In genomic region chr19:1859319-1859718, GRCh38 we compare ENCODE assay signal across 6 cellular contexts. TPM values are rescaled to one million over a fixed set of nuclear protein-coding genes. Genes with fewer than 3 reads are reported as not detected.
DNase-seq lines count a peak whose midpoint lies in the region; ATAC-seq and TF ChIP-seq lines count a peak whose summit lies in the region.

No MANE protein-coding gene starts in this region.

- CTCF ChIA-PET in activated CD4-positive, alpha-beta T cell treated with anti-CD3 and anti-CD28 coated beads, Interleukin-2, amount 10 ng/mL, durations not matched to agents 7 days and 5 days (lab: Charles Lee), result no interaction called here
- CTCF ChIA-PET in GM10248 (lab: Yijun Ruan, JAX), result interaction anchor here (2.6 to 3.2 kb wide), 2 partner anchors 17 to 21 kb away, joined by 9 to 12 read pairs; no protein-coding TSS in a partner anchor

- peak overlapping the region in 1 of 2 donors; percentile 50 for H3K27ac ChIP-seq in coronary artery

- no peaks in the 10 kb centered on the region for H3K27me3 Mint-ChIP-seq in activated CD4-positive, alpha-beta T cell treated with anti-CD3 and anti-CD28 coated beads, Interleukin-2, amount 10 ng/mL, durations not matched to agents 7 days and 5 days
- H3K27me3 Mint-ChIP-seq in stimulated activated naive B cell treated with anti-CD40 and anti-IgM and Interleukin-4, amounts not matched to agents 10 μg/mL and 1 μg/mL and 100 μg/mL, for 72 hours, result no peaks in the 10 kb centered on the region

- H3K9me3 Mint-ChIP-seq in activated CD4-positive, alpha-beta T cell treated with anti-CD3 and anti-CD28 coated beads, Interleukin-2, amount 10 ng/mL, durations not matched to agents 7 days and 5 days, result no peaks in the 10 kb centered on the region
- no peaks in the 10 kb centered on the region for H3K9me3 Mint-ChIP-seq in stimulated activated naive B cell treated with anti-CD40 and anti-IgM and Interleukin-4, amounts not matched to agents 10 μg/mL and 1 μg/mL and 100 μg/mL, for 72 hours

- POLR2A ChIA-PET in activated CD4-positive, alpha-beta T cell treated with anti-CD3 and anti-CD28 coated beads, Interleukin-2, amount 10 ng/mL, durations not matched to agents 7 days and 5 days (lab: Charles Lee), result no interaction called here
- POLR2A ChIA-PET in GM10248 (lab: Yijun Ruan, JAX), result interaction anchor here (0.5 kb wide), 1 partner anchor 195 kb away, joined by 3 read pairs; no protein-coding TSS in a partner anchor

- no peak for DNase-seq in activated CD4-positive, alpha-beta T cell treated with anti-CD3 and anti-CD28 coated beads, Interleukin-2, amount 10 ng/mL, durations not matched to agents 7 days and 5 days
- no peak for DNase-seq in activated CD4-positive, alpha-beta T cell treated with anti-CD3 and anti-CD28 coated beads for 48 hours
- DNase-seq in coronary artery (ENCODE audit: low spot score) (no peak), GM10248 (ENCODE audit: extremely low spot score) (no peak)
- no peak for DNase-seq in stimulated activated naive B cell treated with anti-CD40 and anti-IgM and Interleukin-4, amounts not matched to agents 10 μg/mL and 1 μg/mL and 100 μg/mL, for 72 hours

- TF ChIP-seq CTCF in coronary artery (IDR thresholded peaks at IDR 0.05), result no peak
- no peak for TF ChIP-seq CTCF in GM10248 (IDR thresholded peaks at IDR 0.05; ENCODE audit: control extremely low read depth, extremely low read depth, low read depth, missing control alignments)

- H3K4me1 Mint-ChIP-seq in activated CD4-positive, alpha-beta T cell treated with anti-CD3 and anti-CD28 coated beads, Interleukin-2, amount 10 ng/mL, durations not matched to agents 7 days and 5 days, result peaks cover 58% of the 10 kb centered on the region
- H3K4me1 Mint-ChIP-seq in stimulated activated naive B cell treated with anti-CD40 and anti-IgM and Interleukin-4, amounts not matched to agents 10 μg/mL and 1 μg/mL and 100 μg/mL, for 72 hours, result peaks cover 37 to 76% of the 10 kb centered on the region in 2 donors

- H3K4me3 ChIP-seq in coronary artery, result peak overlapping the region; percentile 17

- no peak overlapping the region for H3K4me3 Mint-ChIP-seq in activated CD4-positive, alpha-beta T cell treated with anti-CD3 and anti-CD28 coated beads, Interleukin-2, amount 10 ng/mL, durations not matched to agents 7 days and 5 days
- peak overlapping the region; percentile 33 to 44 for H3K4me3 Mint-ChIP-seq in stimulated activated naive B cell treated with anti-CD40 and anti-IgM and Interleukin-4, amounts not matched to agents 10 μg/mL and 1 μg/mL and 100 μg/mL, for 72 hours

- no peaks in the 10 kb centered on the region for H3K36me3 Mint-ChIP-seq in activated CD4-positive, alpha-beta T cell treated with anti-CD3 and anti-CD28 coated beads, Interleukin-2, amount 10 ng/mL, durations not matched to agents 7 days and 5 days (ENCODE audit: low read depth)
- peaks cover 9% of the 10 kb centered on the region in 2 donors for H3K36me3 Mint-ChIP-seq in stimulated activated naive B cell treated with anti-CD40 and anti-IgM and Interleukin-4, amounts not matched to agents 10 μg/mL and 1 μg/mL and 100 μg/mL, for 72 hours

- ATAC-seq in stimulated activated naive B cell treated with anti-CD40 and anti-IgM and Interleukin-4, amounts not matched to agents 10 μg/mL and 1 μg/mL and 100 μg/mL, for 72 hours (replicated peaks), result no peak
- no peak for ATAC-seq in HG03571 (IDR thresholded peaks at IDR 0.05; ENCODE audit: unreplicated experiment)

- H3K27ac Mint-ChIP-seq in activated CD4-positive, alpha-beta T cell treated with anti-CD3 and anti-CD28 coated beads, Interleukin-2, amount 10 ng/mL, durations not matched to agents 7 days and 5 days, result peak overlapping the region; percentile 69
- H3K27ac Mint-ChIP-seq in stimulated activated naive B cell treated with anti-CD40 and anti-IgM and Interleukin-4, amounts not matched to agents 10 μg/mL and 1 μg/mL and 100 μg/mL, for 72 hours, result peak overlapping the region; percentile 56

RNA-seq across cellular contexts. Expression of gene KLF16, which starts 4.1 kb away (rescaled TPM):
- 10 to 100 TPM; 24.0 to 25.5 TPM for total RNA-seq in activated CD4-positive, alpha-beta T cell treated with anti-CD3 and anti-CD28 coated beads, Interleukin-2, amount 10 ng/mL, durations not matched to agents 7 days and 5 days

RNA-seq across cellular contexts. Expression of gene REXO1, which starts 11.0 kb away (rescaled TPM):
- 10 to 100 TPM; 44.2 to 54.7 TPM for total RNA-seq in activated CD4-positive, alpha-beta T cell treated with anti-CD3 and anti-CD28 coated beads, Interleukin-2, amount 10 ng/mL, durations not matched to agents 7 days and 5 days

RNA-seq across cellular contexts. Expression of gene ABHD17A, which starts 26.0 kb away (rescaled TPM):
- total RNA-seq in activated CD4-positive, alpha-beta T cell treated with anti-CD3 and anti-CD28 coated beads, Interleukin-2, amount 10 ng/mL, durations not matched to agents 7 days and 5 days, result 100 to 1,000 TPM; 180 TPM

RNA-seq across cellular contexts. Expression of gene ADAT3, which starts 45.9 kb away (rescaled TPM):
- total RNA-seq in activated CD4-positive, alpha-beta T cell treated with anti-CD3 and anti-CD28 coated beads, Interleukin-2, amount 10 ng/mL, durations not matched to agents 7 days and 5 days, result 10 to 100 TPM; 10.6 to 13.3 TPM

RNA-seq across cellular contexts. Expression of gene SCAMP4, which starts 45.9 kb away (rescaled TPM):
- 10 to 100 TPM; 27.5 to 37.9 TPM for total RNA-seq in activated CD4-positive, alpha-beta T cell treated with anti-CD3 and anti-CD28 coated beads, Interleukin-2, amount 10 ng/mL, durations not matched to agents 7 days and 5 days
